ENCODE assay signal across 26 cellular contexts in genomic region chr22:43681724-43682360, GRCh38.
DNase-seq lines count a peak whose midpoint lies in the region; ATAC-seq, FAIRE-seq and TF ChIP-seq lines count a peak whose summit lies in the region.
"Had no signal": no experiment of that assay in that cellular context is flagged by ENCODE, and none has a peak within 500 bp of the region (broad histone marks: within the 10 kb centered on the region; RNA-seq: fewer than 3 reads in every experiment).

No MANE protein-coding gene starts in this region.

- H3K4me2 ChIP-seq in GM23338 (peak overlapping the region; percentile 46), PC-3 (ENCODE audit: low read length) (peak overlapping the region; percentile 28), keratinocyte (ENCODE audit: control insufficient read depth, extremely low read depth, insufficient read depth, low read depth, low read length) (no peak overlapping the region)
- H3K4me2 ChIP-seq: A549 had no signal

- H3K9ac ChIP-seq in PC-3 (ENCODE audit: low read length) (no peak overlapping the region), keratinocyte (ENCODE audit: control insufficient read depth, extremely low read depth, insufficient read depth, low read length) (no peak overlapping the region)

- H3K36me3 ChIP-seq in GM23338 (ENCODE audit: insufficient read depth) (no peaks in the 10 kb centered on the region), PC-3 (ENCODE audit: low read depth, low read length) (no peaks in the 10 kb centered on the region), bronchial epithelial cell (ENCODE audit: control insufficient read depth, insufficient read depth, low read length) (no peaks in the 10 kb centered on the region), keratinocyte (ENCODE audit: control insufficient read depth in 2 of 2, extremely low read depth in 1 of 2, insufficient read depth in 2 of 2, low read length in 2 of 2) (no peaks in the 10 kb centered on the region)

- POLR2A ChIA-PET in PC-3 (lab: Charles Lee; ENCODE audit: unreplicated experiment) = no interaction called here

- no peaks in the 10 kb centered on the region for H3K9me2 ChIP-seq in GM23338 (ENCODE audit: insufficient read depth)
- H3K9me2 ChIP-seq in PC-3 (replicated peaks; ENCODE audit: low read length) = no peaks in the 10 kb centered on the region

- no peak overlapping the region for H3K4me3 Mint-ChIP-seq in GM23338
- H3K4me3 Mint-ChIP-seq: B cell; CD8-positive, alpha-beta memory T cell had no signal

- FAIRE-seq in bronchial epithelial cell (lab: Jason Lieb, UNC) = no peak
- FAIRE-seq in keratinocyte (lab: Jason Lieb, UNC) = peak; percentile 74
- FAIRE-seq: A549, GM12891 had no signal

- peaks cover 18% of the 10 kb centered on the region for H3K4me1 Mint-ChIP-seq in GM23338
- H3K4me1 Mint-ChIP-seq: B cell; CD8-positive, alpha-beta memory T cell had no signal

- no peaks in the 10 kb centered on the region for H4K20me1 ChIP-seq in GM23338 (replicated peaks; ENCODE audit: insufficient read depth)
- no peaks in the 10 kb centered on the region for H4K20me1 ChIP-seq in PC-3 (ENCODE audit: low read length)
- H4K20me1 ChIP-seq in keratinocyte (ENCODE audit: control insufficient read depth, extremely low read depth, insufficient read depth, low read length) = no peaks in the 10 kb centered on the region

- H3K4me3 ChIP-seq in GM23338 (no peak overlapping the region), PC-3 (ENCODE audit: low read length) (no peak overlapping the region), bronchial epithelial cell (ENCODE audit: low read depth, low read length) (no peak overlapping the region), keratinocyte (ENCODE audit: control insufficient read depth in 2 of 3, extremely low read depth in 1 of 3, insufficient read depth in 2 of 3, low read depth in 1 of 3, low read length in 3 of 3) (no peak overlapping the region)
- H3K4me3 ChIP-seq: A549 had no signal

- no peaks in the 10 kb centered on the region; the same call in 2 of the 3 replicates for H3K9me3 Mint-ChIP-seq in GM23338

- no TSS peak for BruUV-seq in PC-3 (replicated peaks; lab: Mats Ljungman, UMichigan)

- H3K9me1 ChIP-seq in keratinocyte (ENCODE audit: control insufficient read depth, extremely low read depth, insufficient read depth, low read length) = no peaks in the 10 kb centered on the region

- no peak overlapping the region for H2AFZ ChIP-seq in GM23338
- H2AFZ ChIP-seq in PC-3 (ENCODE audit: low read length) = no peak overlapping the region
- no peak overlapping the region for H2AFZ ChIP-seq in keratinocyte (ENCODE audit: control insufficient read depth, low read length)

- H3K27me3 Mint-ChIP-seq in GM23338 (ENCODE audit: insufficient read depth, low read depth, poor library complexity) = no peaks in the 10 kb centered on the region

- CTCF ChIA-PET in PC-3 (lab: Charles Lee) = interaction anchor here (0.6 kb wide), 1 partner anchor 15 kb away, joined by 4 read pairs; no protein-coding TSS in a partner anchor

- H3K79me2 ChIP-seq in GM23338 (replicated peaks; ENCODE audit: insufficient read depth) (no peaks in the 10 kb centered on the region), PC-3 (ENCODE audit: low read length) (no peaks in the 10 kb centered on the region), keratinocyte (ENCODE audit: control insufficient read depth, insufficient read depth, low read length) (no peaks in the 10 kb centered on the region)

- no peak overlapping the region for H3K27ac Mint-ChIP-seq in GM23338
- H3K27ac Mint-ChIP-seq: B cell; CD8-positive, alpha-beta memory T cell had no signal

- DNase-seq in GM23338 (ENCODE audit: low spot score) (peak; percentile 36), PC-3 (peak; percentile 43), bronchial epithelial cell (ENCODE audit: low read depth) (peak; percentile 45), keratinocyte (ENCODE audit: low read depth, low spot score) (no peak), GOT3 (lab: John Stamatoyannopoulos, UW) (no peak)
- DNase-seq: CD8-positive, alpha-beta memory T cell; DMS 273 treated with DMSO at 0.1 percent for 48 hours; DMS79; EL; GDM1; H7; Karpas-422; NCI-H1092; NCI-H1417 treated with DMSO at 0.1 percent for 48 hours; NCI-H187 treated with DMSO at 0.1 percent for 48 hours; NCI-H524; NCI-H748 treated with DMSO at 0.1 percent for 48 hours; RPMI8226; SHP77 treated with DMSO at 0.1 percent for 48 hours had no signal

- no peak overlapping the region for H3K27ac ChIP-seq in GM23338 (ENCODE audit: low read depth)
- H3K27ac ChIP-seq in PC-3 (ENCODE audit: low read length) = no peak overlapping the region
- no peak overlapping the region for H3K27ac ChIP-seq in keratinocyte (ENCODE audit: control insufficient read depth, insufficient read depth, low read length)
- H3K27ac ChIP-seq: A549, C4-2B, HL-60 had no signal

- H3K36me3 Mint-ChIP-seq in GM23338 (ENCODE audit: low read depth) = no peaks in the 10 kb centered on the region
- H3K36me3 Mint-ChIP-seq: CD8-positive, alpha-beta memory T cell had no signal

- dilution Hi-C loops in keratinocyte (cut with MboI; ENCODE audit: extremely low pct_ligation_motif_present, low sequenced_read_pairs) = no loop called here

- H3K9me3 ChIP-seq in PC-3 (ENCODE audit: low read length) (no peaks in the 10 kb centered on the region), keratinocyte (ENCODE audit: control insufficient read depth, low read depth, low read length) (no peaks in the 10 kb centered on the region)

- no peak for TF ChIP-seq CTCF in GM23338 (conservative IDR thresholded peaks at IDR 0.05; ENCODE audit: low read depth in 2 of 2)
- no peak for TF ChIP-seq CTCF in PC-3 (conservative IDR thresholded peaks at IDR 0.05; ENCODE audit: low read depth, low read length)
- no peak for TF ChIP-seq CTCF in bronchial epithelial cell (IDR thresholded peaks at IDR 0.05; ENCODE audit: insufficient read depth, low read length, severe bottlenecking)
- no peak for TF ChIP-seq CTCF in keratinocyte (optimal IDR thresholded peaks at IDR 0.05 in 1 of 3, IDR thresholded peaks at IDR 0.05 in 1 of 3, conservative IDR thresholded peaks at IDR 0.05 in 1 of 3; ENCODE audit: extremely low read depth in 1 of 3, insufficient read depth in 2 of 3, low read length in 3 of 3)

- ATAC-seq in GM23338 = peak; percentile 38
- peak; percentile 68 for ATAC-seq in PC-3
- ATAC-seq in GM19324 (IDR thresholded peaks at IDR 0.05; ENCODE audit: low FRiP score, unreplicated experiment) = no peak
- ATAC-seq in GM18519 (IDR thresholded peaks at IDR 0.05; ENCODE audit: low FRiP score, unreplicated experiment) = no peak
- ATAC-seq: A549 had no signal

- intact Hi-C loops in PC-3 (cut with micrococcal nuclease) = no loop called here

- H3F3A ChIP-seq in GM23338 (replicated peaks; ENCODE audit: low read depth) (no peaks in the 10 kb centered on the region), PC-3 (ENCODE audit: low read length, unreplicated experiment) (no peaks in the 10 kb centered on the region)

- H3K27me3 ChIP-seq in GM23338 (ENCODE audit: insufficient read depth) (no peaks in the 10 kb centered on the region), PC-3 (ENCODE audit: low read length) (no peaks in the 10 kb centered on the region), bronchial epithelial cell (ENCODE audit: control insufficient read depth, insufficient read depth, low read length) (no peaks in the 10 kb centered on the region), keratinocyte (ENCODE audit: control insufficient read depth, extremely low read depth, insufficient read depth, low read length) (no peaks in the 10 kb centered on the region)

- peaks cover 15% of the 10 kb centered on the region; the same call in 1 of the 2 replicates for H3K4me1 ChIP-seq in GM23338 (ENCODE audit: insufficient read depth)
- peaks cover 13% of the 10 kb centered on the region for H3K4me1 ChIP-seq in PC-3 (ENCODE audit: insufficient read depth, low read length)
- H3K4me1 ChIP-seq in keratinocyte (ENCODE audit: control insufficient read depth, extremely low read depth, insufficient read depth, low read length) = peaks cover 4% of the 10 kb centered on the region
- H3K4me1 ChIP-seq: A549 had no signal

TF ChIP-seq in GM23338, 12 proteins besides CTCF, POLR2A, EP300 and RAD21 (continues in another document):
- TF ChIP-seq ZNF114 (CRISPR knock-in tag; IDR thresholded peaks at IDR 0.05) = no peak
- TF ChIP-seq POLR2AphosphoS5 (IDR thresholded peaks at IDR 0.05; ENCODE audit: low read depth) = no peak
- no peak for TF ChIP-seq NANOG (IDR thresholded peaks at IDR 0.05; ENCODE audit: borderline replicate concordance)
- no peak for TF ChIP-seq STAT1 (IDR thresholded peaks at IDR 0.05; ENCODE audit: unreplicated experiment)
- TF ChIP-seq ZNF331 (CRISPR knock-in tag; IDR thresholded peaks at IDR 0.05; ENCODE audit: low read depth) = no peak

Comparison
In these comparisons a context has a peak if more than half of its experiments do, and no peak if none do; other contexts are left out.
1. ATAC-seq: peak in GM23338 (single experiment) and PC-3 (single experiment); none in GM19324 (single experiment) and GM18519 (single experiment).
2. DNase-seq: peak in GM23338 (single experiment), PC-3 (single experiment) and bronchial epithelial cell (single experiment); none in keratinocyte (single experiment) and GOT3 (single experiment).